8 cellular contexts compared by ENCODE assay signal in the genomic region with DNA sequence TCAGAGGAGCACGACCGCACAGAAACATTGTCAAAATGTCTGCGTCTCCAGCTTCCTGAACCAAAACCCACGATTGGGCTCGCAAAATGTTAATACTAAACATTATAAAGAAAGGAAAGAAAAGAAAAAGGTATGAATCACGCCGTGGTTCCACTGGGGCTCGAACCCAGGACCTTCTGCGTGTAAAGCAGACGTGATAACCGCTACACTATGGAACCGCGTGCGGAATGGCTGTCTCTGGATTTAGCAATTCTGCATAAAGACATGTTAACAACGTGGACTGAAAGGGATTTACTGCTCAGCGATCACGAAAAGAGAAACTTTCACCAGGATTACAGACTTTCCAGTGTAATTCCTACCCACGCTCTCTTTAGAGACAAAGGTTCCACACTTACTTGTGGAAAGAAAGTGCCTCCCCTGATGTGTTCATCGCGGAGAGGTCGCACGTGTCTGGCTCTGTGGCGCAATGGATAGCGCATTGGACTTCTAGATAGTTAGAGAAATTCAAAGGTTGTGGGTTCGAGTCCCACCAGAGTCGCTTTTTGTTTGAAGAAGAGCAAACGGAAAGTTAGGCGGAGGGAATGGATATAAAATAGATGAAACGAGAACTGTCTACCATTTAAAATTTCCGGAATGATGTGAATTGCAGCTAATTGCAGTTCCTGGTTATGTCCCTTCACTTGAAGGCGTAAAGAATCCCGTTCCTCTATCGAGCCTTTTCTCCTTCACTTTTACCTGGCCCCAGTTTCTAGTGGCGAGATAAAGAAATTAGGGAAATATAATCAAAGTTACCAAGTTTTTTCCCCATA. TPM values are rescaled to one million over a fixed set of nuclear protein-coding genes. Genes with fewer than 3 reads are reported as not detected.
DNase-seq lines count a peak whose midpoint lies in the region; ATAC-seq and TF ChIP-seq lines count a peak whose summit lies in the region.

No MANE protein-coding gene starts in this region.

- intact Hi-C loops in left ventricle myocardium superior (cut with micrococcal nuclease): no loop called here
- intact Hi-C loops in vagina (cut with DNase I): no loop called here

- peak overlapping the region; percentile 67 for H3K4me3 ChIP-seq in rectal smooth muscle tissue (ENCODE audit: low read length)
- peak overlapping the region; percentile 52 to 60 for H3K4me3 ChIP-seq in vagina

- peak; percentile 27 for ATAC-seq in HG02623 (IDR thresholded peaks at IDR 0.05; ENCODE audit: unreplicated experiment)
- ATAC-seq in left ventricle myocardium superior: peak; percentile 81

- no peak for TF ChIP-seq CTCF in vagina (IDR thresholded peaks at IDR 0.05)

- H3K9ac ChIP-seq in rectal smooth muscle tissue (ENCODE audit: low read length): peak overlapping the region; percentile 39

- H3K36me3 ChIP-seq in rectal smooth muscle tissue (ENCODE audit: control insufficient read depth, insufficient read depth, low read length) (no peaks in the 10 kb centered on the region), vagina (no peaks in the 10 kb centered on the region)

- H3K27me3 ChIP-seq in rectal smooth muscle tissue (ENCODE audit: control insufficient read depth, insufficient read depth, low read length): no peaks in the 10 kb centered on the region
- no peaks in the 10 kb centered on the region for H3K27me3 ChIP-seq in vagina

- peak overlapping the region; percentile 66 for H3K27ac ChIP-seq in rectal smooth muscle tissue (ENCODE audit: low read depth, low read length)
- H3K27ac ChIP-seq in vagina: peak overlapping the region; percentile 91

- H3K4me1 ChIP-seq in rectal smooth muscle tissue (ENCODE audit: control insufficient read depth, insufficient read depth, low read length): no peaks in the 10 kb centered on the region
- H3K4me1 ChIP-seq in vagina: no peaks in the 10 kb centered on the region

- H3K9me3 ChIP-seq in vagina: no peaks in the 10 kb centered on the region

- DNase-seq in ELR (ENCODE audit: low read depth) (peak; percentile 96), NCI-H1417 treated with DMSO at 0.1 percent for 48 hours (lab: John Stamatoyannopoulos, UW) (peak; percentile 96), T follicular helper cell (ENCODE audit: low read depth) (peak; percentile 73), amniotic epithelial cell (ENCODE audit: low read depth) (peak; percentile 90), left ventricle myocardium superior (peak; percentile 72), vagina (ENCODE audit: extremely low spot score in 2 of 2) (no peak)

- TF ChIP-seq POLR2A in vagina (IDR thresholded peaks at IDR 0.05): no peak

RNA-seq across cellular contexts. Expression of gene OR4D9, which starts 39.7 kb away (rescaled TPM):
- total RNA-seq in left ventricle myocardium superior (not detected), vagina (not detected)

RNA-seq across cellular contexts. Expression of gene OR4D11, which starts 47.7 kb away (rescaled TPM):
- not detected for total RNA-seq in left ventricle myocardium superior
- not detected for total RNA-seq in vagina

Comparison
In these comparisons a context has a peak if more than half of its experiments do, and no peak if none do; other contexts are left out.
1. DNase-seq: peak in ELR (single experiment), NCI-H1417 treated with DMSO at 0.1 percent for 48 hours (single experiment), T follicular helper cell (single experiment), amniotic epithelial cell (single experiment) and left ventricle myocardium superior (single experiment); none in vagina (0 of 2).